ENCODE assay signal across 2 cellular contexts in the genomic region with DNA sequence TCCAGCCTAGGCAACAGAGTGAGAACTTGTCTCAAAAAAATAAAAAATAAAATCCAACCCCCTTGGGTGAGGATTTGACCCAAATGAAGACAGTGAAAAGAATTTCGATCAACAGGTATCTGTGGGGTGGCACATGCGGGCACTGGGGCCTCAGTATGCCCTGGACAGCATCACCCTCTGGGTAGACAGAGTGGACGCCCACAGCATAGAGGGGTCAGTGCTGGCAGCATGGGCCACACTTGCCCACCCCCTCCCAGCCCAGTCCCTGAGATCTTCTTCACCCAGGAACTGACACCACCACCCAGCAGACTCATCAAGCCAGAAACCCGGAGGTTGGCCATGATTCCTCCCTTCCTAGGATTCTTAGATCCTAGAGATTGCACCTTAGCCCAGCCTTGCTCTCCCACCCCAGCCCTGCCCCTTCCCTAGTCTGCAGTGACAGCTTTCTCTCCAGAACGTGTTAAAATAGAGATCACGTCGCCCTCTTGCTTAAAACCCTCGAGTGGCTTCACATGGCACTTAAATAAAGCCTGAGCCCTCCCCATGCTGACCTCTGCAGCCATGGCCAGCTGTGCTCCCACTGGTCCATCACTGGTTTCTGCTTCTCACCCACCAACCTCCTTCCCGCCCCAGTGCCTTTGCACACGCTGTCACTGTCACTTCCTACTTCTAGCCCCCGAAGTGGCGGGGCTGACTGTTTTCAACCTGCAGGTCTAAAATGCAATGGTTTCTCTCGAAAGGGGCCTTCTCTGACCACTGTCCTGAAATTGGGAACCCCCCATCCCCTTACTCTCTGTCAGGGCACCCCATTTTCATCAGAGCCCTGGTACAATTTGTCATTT.
A peak's percentile ranks its signal among the peaks of the same experiment; 100 is the strongest.
TF ChIP-seq lines count a peak whose summit lies in the region.

No MANE protein-coding gene starts in this region.

TF ChIP-seq in HEK293, 187 proteins besides CTCF, POLR2A, EP300 and RAD21 (continues in another document):
- TF ChIP-seq ZSCAN30 (tag by site-specific recombination; IDR thresholded peaks at IDR 0.05) (no peak), ZNF623 (tag by site-specific recombination; IDR thresholded peaks at IDR 0.05) (peak; percentile 99), ZNF214 (tag by site-specific recombination; IDR thresholded peaks at IDR 0.05; ENCODE audit: borderline replicate concordance) (no peak), SP3 (tag by site-specific recombination; IDR thresholded peaks at IDR 0.05) (no peak), HOXD13 (CRISPR knock-in tag; IDR thresholded peaks at IDR 0.05; ENCODE audit: borderline replicate concordance) (no peak), ZNF23 (tag by site-specific recombination; IDR thresholded peaks at IDR 0.05; ENCODE audit: borderline replicate concordance) (no peak), SCRT1 (tag by site-specific recombination; IDR thresholded peaks at IDR 0.05; ENCODE audit: borderline replicate concordance) (peak; percentile 40; the same call in 1 of the 2 replicates), ZNF239 (tag by site-specific recombination; IDR thresholded peaks at IDR 0.05) (no peak), SCRT2 (tag by site-specific recombination; IDR thresholded peaks at IDR 0.05) (peak; percentile 81), ZNF10 (tag by site-specific recombination; IDR thresholded peaks at IDR 0.05) (no peak), GLIS1 (tag by site-specific recombination; IDR thresholded peaks at IDR 0.05) (no peak), GFI1B (tag by site-specific recombination; IDR thresholded peaks at IDR 0.05) (no peak), MYNN (tag by site-specific recombination; IDR thresholded peaks at IDR 0.05; ENCODE audit: borderline replicate concordance) (no peak), ZNF610 (tag by site-specific recombination; IDR thresholded peaks at IDR 0.05; ENCODE audit: borderline replicate concordance) (no peak), SETDB1 (IDR thresholded peaks at IDR 0.05; ENCODE audit: insufficient read length, low read length) (no peak)
- TF ChIP-seq, protein P1, sequence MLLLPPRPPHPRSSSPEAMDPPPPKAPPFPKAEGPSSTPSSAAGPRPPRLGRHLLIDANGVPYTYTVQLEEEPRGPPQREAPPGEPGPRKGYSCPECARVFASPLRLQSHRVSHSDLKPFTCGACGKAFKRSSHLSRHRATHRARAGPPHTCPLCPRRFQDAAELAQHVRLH (tag by site-specific recombination; IDR thresholded peaks at IDR 0.05), result 0 out of 2 replicates have a peak, but pooled peaks have one; percentile 19
- TF ChIP-seq, protein P2, sequence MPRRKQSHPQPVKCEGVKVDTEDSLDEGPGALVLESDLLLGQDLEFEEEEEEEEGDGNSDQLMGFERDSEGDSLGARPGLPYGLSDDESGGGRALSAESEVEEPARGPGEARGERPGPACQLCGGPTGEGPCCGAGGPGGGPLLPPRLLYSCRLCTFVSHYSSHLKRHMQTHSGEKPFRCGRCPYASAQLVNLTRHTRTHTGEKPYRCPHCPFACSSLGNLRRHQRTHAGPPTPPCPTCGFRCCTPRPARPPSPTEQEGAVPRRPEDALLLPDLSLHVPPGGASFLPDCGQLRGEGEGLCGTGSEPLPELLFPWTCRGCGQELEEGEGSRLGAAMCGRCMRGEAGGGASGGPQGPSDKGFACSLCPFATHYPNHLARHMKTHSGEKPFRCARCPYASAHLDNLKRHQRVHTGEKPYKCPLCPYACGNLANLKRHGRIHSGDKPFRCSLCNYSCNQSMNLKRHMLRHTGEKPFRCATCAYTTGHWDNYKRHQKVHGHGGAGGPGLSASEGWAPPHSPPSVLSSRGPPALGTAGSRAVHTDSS (tag by site-specific recombination; IDR thresholded peaks at IDR 0.05), result no peak
- TF ChIP-seq, protein P3, sequence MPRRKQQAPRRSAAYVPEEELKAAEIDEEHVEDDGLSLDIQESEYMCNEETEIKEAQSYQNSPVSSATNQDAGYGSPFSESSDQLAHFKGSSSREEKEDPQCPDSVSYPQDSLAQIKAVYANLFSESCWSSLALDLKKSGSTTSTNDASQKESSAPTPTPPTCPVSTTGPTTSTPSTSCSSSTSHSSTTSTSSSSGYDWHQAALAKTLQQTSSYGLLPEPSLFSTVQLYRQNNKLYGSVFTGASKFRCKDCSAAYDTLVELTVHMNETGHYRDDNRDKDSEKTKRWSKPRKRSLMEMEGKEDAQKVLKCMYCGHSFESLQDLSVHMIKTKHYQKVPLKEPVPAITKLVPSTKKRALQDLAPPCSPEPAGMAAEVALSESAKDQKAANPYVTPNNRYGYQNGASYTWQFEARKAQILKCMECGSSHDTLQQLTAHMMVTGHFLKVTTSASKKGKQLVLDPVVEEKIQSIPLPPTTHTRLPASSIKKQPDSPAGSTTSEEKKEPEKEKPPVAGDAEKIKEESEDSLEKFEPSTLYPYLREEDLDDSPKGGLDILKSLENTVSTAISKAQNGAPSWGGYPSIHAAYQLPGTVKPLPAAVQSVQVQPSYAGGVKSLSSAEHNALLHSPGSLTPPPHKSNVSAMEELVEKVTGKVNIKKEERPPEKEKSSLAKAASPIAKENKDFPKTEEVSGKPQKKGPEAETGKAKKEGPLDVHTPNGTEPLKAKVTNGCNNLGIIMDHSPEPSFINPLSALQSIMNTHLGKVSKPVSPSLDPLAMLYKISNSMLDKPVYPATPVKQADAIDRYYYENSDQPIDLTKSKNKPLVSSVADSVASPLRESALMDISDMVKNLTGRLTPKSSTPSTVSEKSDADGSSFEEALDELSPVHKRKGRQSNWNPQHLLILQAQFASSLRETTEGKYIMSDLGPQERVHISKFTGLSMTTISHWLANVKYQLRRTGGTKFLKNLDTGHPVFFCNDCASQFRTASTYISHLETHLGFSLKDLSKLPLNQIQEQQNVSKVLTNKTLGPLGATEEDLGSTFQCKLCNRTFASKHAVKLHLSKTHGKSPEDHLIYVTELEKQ (tag by site-specific recombination; IDR thresholded peaks at IDR 0.05; ENCODE audit: borderline replicate concordance), result no peak

TF ChIP-seq in GM12878, 131 proteins besides CTCF, POLR2A, EP300 and RAD21:
- no peak for TF ChIP-seq JUND (IDR thresholded peaks at IDR 0.05; ENCODE audit: low read depth, low read length)
- TF ChIP-seq RELA (IDR thresholded peaks at IDR 0.05; ENCODE audit: borderline replicate concordance, partially characterized antibody), result no peak
- no peak for TF ChIP-seq ASH2L (IDR thresholded peaks at IDR 0.05; ENCODE audit: borderline replicate concordance, low read depth)
- TF ChIP-seq ATF7 (IDR thresholded peaks at IDR 0.05; ENCODE audit: low read depth), result no peak
- TF ChIP-seq EGR1 (IDR thresholded peaks at IDR 0.05; ENCODE audit: borderline replicate concordance in 1 of 2, low read depth in 2 of 2, low read length in 2 of 2), result no peak
- TF ChIP-seq LARP7 (IDR thresholded peaks at IDR 0.05), result no peak
- no peak for TF ChIP-seq BRCA1 (IDR thresholded peaks at IDR 0.05; ENCODE audit: low read depth, low read length)
- TF ChIP-seq MEF2A (IDR thresholded peaks at IDR 0.05; ENCODE audit: insufficient read depth, low read depth, low read length), result no peak
- TF ChIP-seq, protein P4, sequence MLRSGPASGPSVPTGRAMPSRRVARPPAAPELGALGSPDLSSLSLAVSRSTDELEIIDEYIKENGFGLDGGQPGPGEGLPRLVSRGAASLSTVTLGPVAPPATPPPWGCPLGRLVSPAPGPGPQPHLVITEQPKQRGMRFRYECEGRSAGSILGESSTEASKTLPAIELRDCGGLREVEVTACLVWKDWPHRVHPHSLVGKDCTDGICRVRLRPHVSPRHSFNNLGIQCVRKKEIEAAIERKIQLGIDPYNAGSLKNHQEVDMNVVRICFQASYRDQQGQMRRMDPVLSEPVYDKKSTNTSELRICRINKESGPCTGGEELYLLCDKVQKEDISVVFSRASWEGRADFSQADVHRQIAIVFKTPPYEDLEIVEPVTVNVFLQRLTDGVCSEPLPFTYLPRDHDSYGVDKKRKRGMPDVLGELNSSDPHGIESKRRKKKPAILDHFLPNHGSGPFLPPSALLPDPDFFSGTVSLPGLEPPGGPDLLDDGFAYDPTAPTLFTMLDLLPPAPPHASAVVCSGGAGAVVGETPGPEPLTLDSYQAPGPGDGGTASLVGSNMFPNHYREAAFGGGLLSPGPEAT (IDR thresholded peaks at IDR 0.05; ENCODE audit: low read depth), result no peak
- TF ChIP-seq MXI1 (IDR thresholded peaks at IDR 0.05; ENCODE audit: low read depth, low read length), result no peak
- no peak for TF ChIP-seq RFX5 (IDR thresholded peaks at IDR 0.05; ENCODE audit: low read depth, low read length)
- no peak for TF ChIP-seq SMC3 (IDR thresholded peaks at IDR 0.05; ENCODE audit: borderline replicate concordance, low read length)
- no peak for TF ChIP-seq BACH1 (IDR thresholded peaks at IDR 0.05; ENCODE audit: borderline replicate concordance)
- TF ChIP-seq, protein P5, sequence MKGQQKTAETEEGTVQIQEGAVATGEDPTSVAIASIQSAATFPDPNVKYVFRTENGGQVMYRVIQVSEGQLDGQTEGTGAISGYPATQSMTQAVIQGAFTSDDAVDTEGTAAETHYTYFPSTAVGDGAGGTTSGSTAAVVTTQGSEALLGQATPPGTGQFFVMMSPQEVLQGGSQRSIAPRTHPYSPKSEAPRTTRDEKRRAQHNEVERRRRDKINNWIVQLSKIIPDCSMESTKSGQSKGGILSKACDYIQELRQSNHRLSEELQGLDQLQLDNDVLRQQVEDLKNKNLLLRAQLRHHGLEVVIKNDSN (IDR thresholded peaks at IDR 0.05; ENCODE audit: borderline replicate concordance, extremely low read length, insufficient read depth, low read depth, low read length), result no peak
TF ChIP-seq in GM12878: peak in this region for 0.
